ENCODE assay signal across 1 cellular context in genomic region chr3:15637131-15637951, GRCh38.
TF ChIP-seq lines count a peak whose summit lies in the region.

No MANE protein-coding gene starts in this region.

TF ChIP-seq in endothelial cell of umbilical vein, 7 proteins besides CTCF, POLR2A, EP300 and RAD21 (continued from another document):
- TF ChIP-seq MAX (IDR thresholded peaks at IDR 0.05; ENCODE audit: insufficient read depth, insufficient read length) (no peak), GATA2 (IDR thresholded peaks at IDR 0.05; ENCODE audit: insufficient read depth, insufficient read length, low read depth, low read length) (no peak), EZH2 (IDR thresholded peaks at IDR 0.05; ENCODE audit: borderline replicate concordance, low read depth, low read length, severe bottlenecking) (no peak)
